In the genomic region with DNA sequence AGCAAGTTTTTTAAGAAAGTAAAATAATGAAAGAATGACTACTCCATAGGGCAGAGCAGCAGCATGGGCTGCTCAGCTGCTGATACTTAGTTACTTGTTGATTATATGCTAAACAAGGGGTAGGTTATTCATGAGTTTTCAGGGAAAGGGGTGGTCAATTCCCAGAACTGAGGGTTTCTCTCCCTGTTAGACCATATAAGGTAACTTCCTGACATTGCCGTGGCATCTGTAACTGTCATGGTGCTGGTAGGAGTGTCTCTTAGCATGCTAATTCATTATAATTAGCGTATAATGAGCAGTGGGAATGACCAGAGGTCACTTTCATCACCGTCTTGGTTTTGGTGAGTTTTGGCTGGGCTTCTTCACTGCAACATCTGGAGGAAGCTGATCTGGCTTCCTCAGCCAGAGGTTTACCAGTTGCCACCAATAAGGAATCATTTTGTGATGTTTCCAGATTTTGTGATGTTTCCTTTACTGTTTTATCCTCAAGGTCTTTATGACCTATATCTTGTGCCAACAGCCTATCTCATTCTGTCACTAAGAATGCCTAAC, we compare ENCODE assay signal across 14 cellular contexts.
"Had no signal": no experiment of that assay in that cellular context is flagged by ENCODE, and none has a peak within 500 bp of the region (broad histone marks: within the 10 kb centered on the region; RNA-seq: fewer than 3 reads in every experiment).

No MANE protein-coding gene starts in this region.

- H3K27ac Mint-ChIP-seq: activated CD4-positive, alpha-beta memory T cell treated with anti-CD3 and anti-CD28 coated beads, Interleukin-2, amount 10 ng/mL, durations not matched to agents 7 days and 5 days; activated naive CD8-positive, alpha-beta T cell treated with anti-CD3 and anti-CD28 coated beads, Interleukin-2, amount 50 U/mL, for 24 hours; activated T-helper 1 cell treated with anti-CD3 and anti-CD28 coated beads, Interleukin-12 subunit alpha, Interleukin-12 subunit beta, Interleukin-2, Interleukin-4 antibody, amounts not matched to agents 30 ng/mL and 10 ng/mL and 1 ng/mL, durations not matched to agents 14 hours and 24 hours and 36 hours; memory B cell; T-helper 2 cell treated with Interferon-gamma antibody and Interleukin-4, amounts not matched to agents 5 μg/mL and 100 μg/mL, for 36 hours had no signal

- DNase-seq: activated CD4-positive, alpha-beta memory T cell treated with anti-CD3 and anti-CD28 coated beads, Interleukin-2, amount 10 ng/mL, durations not matched to agents 7 days and 5 days; activated CD4-positive, alpha-beta T cell treated with anti-CD3 and anti-CD28 coated beads for 1 hour; activated CD8-positive, alpha-beta memory T cell treated with anti-CD3 and anti-CD28 coated beads, Interleukin-2, amount 50 U/mL, for 4 hours; activated naive CD4-positive, alpha-beta T cell; activated naive CD8-positive, alpha-beta T cell treated with anti-CD3 and anti-CD28 coated beads, Interleukin-2, amount 50 U/mL, for 24 hours; cortex of kidney; effector memory CD4-positive, alpha-beta T cell; hypothalamus; tibial artery had no signal

- H3K27me3 Mint-ChIP-seq: activated CD4-positive, alpha-beta memory T cell treated with anti-CD3 and anti-CD28 coated beads, Interleukin-2, amount 10 ng/mL, durations not matched to agents 7 days and 5 days; activated naive CD8-positive, alpha-beta T cell treated with anti-CD3 and anti-CD28 coated beads, Interleukin-2, amount 50 U/mL, for 24 hours had no signal

- H3K4me3 Mint-ChIP-seq: activated CD4-positive, alpha-beta memory T cell treated with anti-CD3 and anti-CD28 coated beads, Interleukin-2, amount 10 ng/mL, durations not matched to agents 7 days and 5 days; activated naive CD8-positive, alpha-beta T cell treated with anti-CD3 and anti-CD28 coated beads, Interleukin-2, amount 50 U/mL, for 24 hours; activated T-helper 1 cell treated with anti-CD3 and anti-CD28 coated beads, Interleukin-12 subunit alpha, Interleukin-12 subunit beta, Interleukin-2, Interleukin-4 antibody, amounts not matched to agents 30 ng/mL and 10 ng/mL and 1 ng/mL, durations not matched to agents 14 hours and 24 hours and 36 hours; central memory CD8-positive, alpha-beta T cell; memory B cell; T-helper 2 cell treated with Interferon-gamma antibody and Interleukin-4, amounts not matched to agents 5 μg/mL and 100 μg/mL, for 36 hours had no signal

- H3K27ac ChIP-seq: tibial artery had no signal

- H3K27me3 ChIP-seq: body of pancreas, tibial artery had no signal

- H3K4me1 Mint-ChIP-seq: activated CD4-positive, alpha-beta memory T cell treated with anti-CD3 and anti-CD28 coated beads, Interleukin-2, amount 10 ng/mL, durations not matched to agents 7 days and 5 days; activated naive CD8-positive, alpha-beta T cell treated with anti-CD3 and anti-CD28 coated beads, Interleukin-2, amount 50 U/mL, for 24 hours; central memory CD8-positive, alpha-beta T cell; memory B cell had no signal

- H3K36me3 Mint-ChIP-seq: memory B cell had no signal

- H3K9me3 Mint-ChIP-seq: activated CD4-positive, alpha-beta memory T cell treated with anti-CD3 and anti-CD28 coated beads, Interleukin-2, amount 10 ng/mL, durations not matched to agents 7 days and 5 days; activated naive CD8-positive, alpha-beta T cell treated with anti-CD3 and anti-CD28 coated beads, Interleukin-2, amount 50 U/mL, for 24 hours; activated T-helper 1 cell treated with anti-CD3 and anti-CD28 coated beads, Interleukin-12 subunit alpha, Interleukin-12 subunit beta, Interleukin-2, Interleukin-4 antibody, amounts not matched to agents 30 ng/mL and 10 ng/mL and 1 ng/mL, durations not matched to agents 14 hours and 24 hours and 36 hours; memory B cell; T-helper 2 cell treated with Interferon-gamma antibody and Interleukin-4, amounts not matched to agents 5 μg/mL and 100 μg/mL, for 36 hours had no signal

- H3K4me1 ChIP-seq: body of pancreas, tibial artery had no signal

- ATAC-seq: activated naive CD8-positive, alpha-beta T cell treated with anti-CD3 and anti-CD28 coated beads, Interleukin-2, amount 50 U/mL, for 24 hours; body of pancreas had no signal

- H3K36me3 ChIP-seq: tibial artery had no signal

- H3K4me3 ChIP-seq: body of pancreas, tibial artery had no signal

- H3K9me3 ChIP-seq: body of pancreas, tibial artery had no signal
